9 cellular contexts compared by ENCODE assay signal in genomic region chr6:215335-216034, GRCh38.
DNase-seq lines count a peak whose midpoint lies in the region; ATAC-seq and TF ChIP-seq lines count a peak whose summit lies in the region.
"Had no signal": no experiment of that assay in that cellular context is flagged by ENCODE, and none has a peak within 500 bp of the region (broad histone marks: within the 10 kb centered on the region; RNA-seq: fewer than 3 reads in every experiment).

No MANE protein-coding gene starts in this region.

- peaks cover 27 to 55% (median 42%) of the 10 kb centered on the region in 10 experiments for H3K4me1 ChIP-seq in BLaER1 treated with 17β-estradiol and CSF1 and Interleukin-3, amounts not matched to agents 10 nM and 100 nM
- peaks cover 14% of the 10 kb centered on the region for H3K4me1 ChIP-seq in lower lobe of right lung
- H3K4me1 ChIP-seq in stomach = peaks cover 0 to 4% (median 0%) of the 10 kb centered on the region in 4 donors

- intact Hi-C loops in lower lobe of right lung (cut with DNase I) = no loop called here
- intact Hi-C loops in stomach (cut with DNase I; ENCODE audit: low total_unique reads) = no loop called here

- peaks cover 0 to 5% (median 0%) of the 10 kb centered on the region in 11 experiments; a peak in 1 of 22 replicates for H3K36me3 ChIP-seq in BLaER1 treated with 17β-estradiol and CSF1 and Interleukin-3, amounts not matched to agents 10 nM and 100 nM
- H3K36me3 ChIP-seq in lower lobe of right lung (no peaks in the 10 kb centered on the region), stomach (no peaks in the 10 kb centered on the region)

- no peak for TF ChIP-seq EP300 in stomach (IDR thresholded peaks at IDR 0.05)

- H3K27ac Mint-ChIP-seq in activated T-cell treated with anti-CD3 and anti-CD28 coated beads, Interleukin-2, amount 50 U/mL, for 72 hours = no peak overlapping the region

- peak overlapping the region; percentile 0 to 64 for H3K4me3 Mint-ChIP-seq in activated T-cell treated with anti-CD3 and anti-CD28 coated beads, Interleukin-2, amount 50 U/mL, for 72 hours

- peak overlapping the region in 9 of 11 experiments; percentile 0 to 39 (median 26); a peak in 8 of 22 replicates for H3K4me2 ChIP-seq in BLaER1 treated with 17β-estradiol and CSF1 and Interleukin-3, amounts not matched to agents 10 nM and 100 nM

- H3K9ac ChIP-seq in BLaER1 treated with 17β-estradiol and CSF1 and Interleukin-3, amounts not matched to agents 10 nM and 100 nM = no peak overlapping the region

- H3K27me3 ChIP-seq in BLaER1 treated with 17β-estradiol and CSF1 and Interleukin-3, amounts not matched to agents 10 nM and 100 nM = no peaks in the 10 kb centered on the region
- H3K27me3 ChIP-seq in lower lobe of right lung (ENCODE audit: low read depth) (no peaks in the 10 kb centered on the region), stomach (peaks cover 0 to 32% (median 8%) of the 10 kb centered on the region in 3 donors)

- no peak for TF ChIP-seq POLR2A in stomach (IDR thresholded peaks at IDR 0.05)

- DNase-seq in NCI-H2196 treated with DMSO at 0.1 percent for 48 hours (lab: John Stamatoyannopoulos, UW; ENCODE audit: unreplicated experiment) = peak; percentile 39
- peak; percentile 83 to 91 for DNase-seq in activated T-cell treated with anti-CD3 and anti-CD28 coated beads, Interleukin-2, amount 50 U/mL, for 72 hours
- peak; percentile 54 for DNase-seq in lower lobe of right lung
- no peak for DNase-seq in stomach
- DNase-seq in H4 (ENCODE audit: low spot score) = no peak
- DNase-seq in DMS153 (lab: John Stamatoyannopoulos, UW) = no peak
- DNase-seq: NCI-H146 had no signal

- 73 to 81% (median 73%) methylated on average over 9 to 11 of the region's 11 CpGs for WGBS in stomach, 5 donors

- peaks cover 71% of the 10 kb centered on the region for H3K4me1 Mint-ChIP-seq in activated T-cell treated with anti-CD3 and anti-CD28 coated beads, Interleukin-2, amount 50 U/mL, for 72 hours (ENCODE audit: low read depth)

- no peak overlapping the region for H3K27ac ChIP-seq in BLaER1 treated with 17β-estradiol and CSF1 and Interleukin-3, amounts not matched to agents 10 nM and 100 nM
- H3K27ac ChIP-seq in lower lobe of right lung = no peak overlapping the region
- H3K27ac ChIP-seq in stomach = no peak overlapping the region

- H3K27me3 Mint-ChIP-seq in activated T-cell treated with anti-CD3 and anti-CD28 coated beads, Interleukin-2, amount 50 U/mL, for 72 hours (ENCODE audit: low read depth) = peaks cover 37% of the 10 kb centered on the region

- H3K9me3 ChIP-seq in BLaER1 treated with 17β-estradiol and CSF1 and Interleukin-3, amounts not matched to agents 10 nM and 100 nM (replicated peaks in 1 of 11) = peaks cover 19 to 31% (median 26%) of the 10 kb centered on the region in 11 experiments
- H3K9me3 ChIP-seq in lower lobe of right lung (no peaks in the 10 kb centered on the region), stomach (peaks cover 0 to 8% (median 0%) of the 10 kb centered on the region in 4 donors)

- peak; percentile 98 to 99 for ATAC-seq in activated T-cell treated with anti-CD3 and anti-CD28 coated beads, Interleukin-2, amount 50 U/mL, for 72 hours (replicated peaks in 1 of 2)
- peak; percentile 73 to 80 for ATAC-seq in lower lobe of right lung
- no peak for ATAC-seq in GM21576 (IDR thresholded peaks at IDR 0.05; ENCODE audit: unreplicated experiment)

- TF ChIP-seq CTCF in lower lobe of right lung (IDR thresholded peaks at IDR 0.05) = no peak
- TF ChIP-seq CTCF in stomach (IDR thresholded peaks at IDR 0.05) = no peak

- no peak overlapping the region for H3K4me3 ChIP-seq in BLaER1 treated with 17β-estradiol and CSF1 and Interleukin-3, amounts not matched to agents 10 nM and 100 nM
- H3K4me3 ChIP-seq in lower lobe of right lung (no peak overlapping the region), stomach (no peak overlapping the region)

- H3K36me3 Mint-ChIP-seq in activated T-cell treated with anti-CD3 and anti-CD28 coated beads, Interleukin-2, amount 50 U/mL, for 72 hours (ENCODE audit: insufficient read depth in 2 of 2) = peaks cover 1 to 7% of the 10 kb centered on the region in 2 donors

- H4K20me1 ChIP-seq in BLaER1 treated with 17β-estradiol and CSF1 and Interleukin-3, amounts not matched to agents 10 nM and 100 nM = no peaks in the 10 kb centered on the region

- H3K9me3 Mint-ChIP-seq in activated T-cell treated with anti-CD3 and anti-CD28 coated beads, Interleukin-2, amount 50 U/mL, for 72 hours = peaks cover 2 to 6% of the 10 kb centered on the region in 2 donors

Comparison
In these comparisons a context has a peak if more than half of its experiments do, and no peak if none do; other contexts are left out.
1. DNase-seq: peak in NCI-H2196 treated with DMSO at 0.1 percent for 48 hours (single experiment), activated T-cell treated with anti-CD3 and anti-CD28 coated beads, Interleukin-2, amount 50 U/mL, for 72 hours (2 of 2) and lower lobe of right lung (single experiment); none in stomach (single experiment), H4 (single experiment) and DMS153 (single experiment).